8 cellular contexts compared by ENCODE assay signal in the genomic region with DNA sequence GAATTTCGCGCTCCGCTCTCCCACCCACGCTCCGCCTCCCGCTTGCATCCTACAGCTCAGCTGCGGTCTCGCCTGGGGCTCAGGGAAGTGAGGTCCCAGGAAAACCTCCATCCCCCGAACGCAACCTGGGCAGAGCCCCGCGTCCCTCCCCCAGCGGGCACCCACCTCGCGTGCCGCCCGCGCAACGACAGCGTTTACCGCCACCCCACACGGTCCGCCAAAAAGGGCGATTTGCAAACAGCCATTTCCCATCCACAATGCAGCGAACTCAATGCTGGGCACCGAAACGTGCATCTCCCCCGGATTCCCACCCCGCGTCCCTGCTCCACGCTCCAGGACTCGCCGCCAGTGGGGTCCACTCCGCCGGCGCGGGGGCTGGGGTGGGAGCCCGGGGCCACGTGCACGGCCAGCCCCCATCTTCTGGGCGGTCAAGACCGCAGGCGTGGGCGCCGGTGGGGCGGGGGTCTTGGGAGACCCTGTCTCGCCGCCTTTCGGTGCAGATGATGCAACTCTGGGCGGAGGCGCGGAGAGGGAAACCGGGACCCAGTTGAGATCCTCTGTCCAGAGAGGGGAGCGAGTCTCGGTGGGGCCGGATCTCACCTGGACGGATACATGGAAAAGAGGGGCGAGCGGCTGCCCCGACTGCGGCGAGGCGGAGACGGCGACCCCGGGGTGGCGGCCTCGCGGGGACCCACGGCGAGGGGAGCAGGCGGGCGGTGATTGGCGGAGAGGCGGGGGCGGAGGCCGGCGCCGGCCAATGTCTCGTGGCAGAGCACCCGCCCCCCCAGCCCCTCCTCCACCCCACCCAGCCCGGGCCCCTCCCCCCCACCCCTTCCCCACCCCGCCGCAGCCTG. TPM values are rescaled to one million over a fixed set of nuclear protein-coding genes. Genes with fewer than 3 reads are reported as not detected.
A peak's percentile ranks its signal among the peaks of the same experiment; 100 is the strongest.
DNase-seq lines count a peak whose midpoint lies in the region; ATAC-seq, FAIRE-seq and TF ChIP-seq lines count a peak whose summit lies in the region.
"Not testable (repeated sequence)": the region's sequence is repeated elsewhere in the genome, so short reads cannot be mapped to it uniquely, and the experiment has no call there.

A gene (minus strand): TSS at position 666 of the 854 bp plus-strand sequence. CDS start 3,642 bp downstream, outside the sequence.

- not testable (repeated sequence) for H3K27me3 ChIP-seq in GM23338 (ENCODE audit: insufficient read depth)

- not testable (repeated sequence) for H3K4me1 Mint-ChIP-seq in GM23338; activated naive CD4-positive, alpha-beta T cell treated with anti-CD3 and anti-CD28 coated beads for 36 hours (ENCODE audit: low read depth); endothelial cell (ENCODE audit: unreplicated experiment)

- not testable (repeated sequence) for H3K4me3 ChIP-seq in GM23338

- not testable (repeated sequence) for H3K36me3 ChIP-seq in GM23338 (ENCODE audit: insufficient read depth)

- not testable (repeated sequence) for H3K27me3 Mint-ChIP-seq in GM23338 (ENCODE audit: insufficient read depth, low read depth, poor library complexity); activated naive CD4-positive, alpha-beta T cell treated with anti-CD3 and anti-CD28 coated beads for 36 hours (ENCODE audit: low read depth); endothelial cell (ENCODE audit: unreplicated experiment)

- ATAC-seq in GM23338 = peak; percentile 28
- ATAC-seq in SK-N-SH treated with all-trans-retinoic acid at 6 μM for 48 hours = peak; percentile 61
- peak; percentile 52 to 74 for ATAC-seq in left cardiac atrium

- not testable (repeated sequence) for H3K27ac ChIP-seq in GM23338 (ENCODE audit: low read depth)

- H3K9me2 ChIP-seq in GM23338 (ENCODE audit: insufficient read depth) = not testable (repeated sequence)

- not testable (repeated sequence) for H3K9me3 Mint-ChIP-seq in GM23338; activated naive CD4-positive, alpha-beta T cell treated with anti-CD3 and anti-CD28 coated beads for 36 hours; endothelial cell (ENCODE audit: unreplicated experiment)

- H3K27ac Mint-ChIP-seq in GM23338; activated naive CD4-positive, alpha-beta T cell treated with anti-CD3 and anti-CD28 coated beads for 36 hours; endothelial cell (ENCODE audit: unreplicated experiment): not testable (repeated sequence)

- peak; percentile 40 for FAIRE-seq in urothelium cell line (lab: Jason Lieb, UNC)

- not testable (repeated sequence) for H3K4me2 ChIP-seq in GM23338

- not testable (repeated sequence) for H3K79me2 ChIP-seq in GM23338 (replicated peaks; ENCODE audit: insufficient read depth)

- DNase-seq in GM23338 (ENCODE audit: low spot score); activated naive CD4-positive, alpha-beta T cell treated with anti-CD3 and anti-CD28 coated beads for 36 hours; endothelial cell (ENCODE audit: low spot score); left cardiac atrium; myocyte (ENCODE audit: low read depth); renal cortical epithelial cell (ENCODE audit: low read depth); urothelium cell line (ENCODE audit: low spot score): not testable (repeated sequence)

- not testable (repeated sequence) for H2AFZ ChIP-seq in GM23338

- not testable (repeated sequence) for H3F3A ChIP-seq in GM23338 (replicated peaks; ENCODE audit: low read depth)

- CTCF ChIA-PET in activated naive CD4-positive, alpha-beta T cell treated with anti-CD3 and anti-CD28 coated beads for 36 hours (lab: Charles Lee) = not testable (repeated sequence)

- H3K4me3 Mint-ChIP-seq in GM23338 = peak within 1 kb of the TSS; percentile 47; the same call in 1 of the 3 replicates
- H3K4me3 Mint-ChIP-seq in activated naive CD4-positive, alpha-beta T cell treated with anti-CD3 and anti-CD28 coated beads for 36 hours; endothelial cell (ENCODE audit: unreplicated experiment): not testable (repeated sequence)

- not testable (repeated sequence) for H3K4me1 ChIP-seq in GM23338 (ENCODE audit: insufficient read depth)

- intact Hi-C loops in activated naive CD4-positive, alpha-beta T cell treated with anti-CD3 and anti-CD28 coated beads for 36 hours (cut with micrococcal nuclease); left cardiac atrium (cut with DNase I): not testable (repeated sequence)

- not testable (repeated sequence) for TF ChIP-seq CTCF in GM23338 (conservative IDR thresholded peaks at IDR 0.05; ENCODE audit: low read depth in 2 of 2); endothelial cell (IDR thresholded peaks at IDR 0.05; ENCODE audit: unreplicated experiment)

- H3K36me3 Mint-ChIP-seq in GM23338 (ENCODE audit: low read depth); activated naive CD4-positive, alpha-beta T cell treated with anti-CD3 and anti-CD28 coated beads for 36 hours (ENCODE audit: low read depth); endothelial cell (ENCODE audit: low read depth, unreplicated experiment): not testable (repeated sequence)

- H4K20me1 ChIP-seq in GM23338 (replicated peaks; ENCODE audit: insufficient read depth) = not testable (repeated sequence)

RNA-seq across cellular contexts. Expression of the gene that starts here (rescaled TPM):
- 788 and 861 TPM in 2 replicates for total RNA-seq in GM23338 (2014; rRNA removed; shearing (Covaris generic))
- polyA plus RNA-seq in GM23338 (2016; fragmentation: Nextera tagmentation; extraction: Ambion mirVana) = 380 and 421 TPM in 2 replicates
- total RNA-seq in activated naive CD4-positive, alpha-beta T cell treated with anti-CD3 and anti-CD28 coated beads for 36 hours = 100 to 1,000 TPM; 113 to 117 TPM
- 91.1 TPM for total RNA-seq in endothelial cell (ENCODE audit: unreplicated experiment)
- 10 to 100 TPM in 1 of 2 donors, 1 to 10 TPM in 1; 5.8 to 12.8 TPM for total RNA-seq in left cardiac atrium
- 15.8 and 20.0 TPM in 2 replicates for total RNA-seq in myocyte
- 65.8 TPM for polyA plus RNA-seq in myocyte (2012)
- 24.5 and 90.7 TPM in 2 replicates for total RNA-seq in renal cortical epithelial cell
